Comparison of ENCODE assay signal across 8 cellular contexts in the genomic region with DNA sequence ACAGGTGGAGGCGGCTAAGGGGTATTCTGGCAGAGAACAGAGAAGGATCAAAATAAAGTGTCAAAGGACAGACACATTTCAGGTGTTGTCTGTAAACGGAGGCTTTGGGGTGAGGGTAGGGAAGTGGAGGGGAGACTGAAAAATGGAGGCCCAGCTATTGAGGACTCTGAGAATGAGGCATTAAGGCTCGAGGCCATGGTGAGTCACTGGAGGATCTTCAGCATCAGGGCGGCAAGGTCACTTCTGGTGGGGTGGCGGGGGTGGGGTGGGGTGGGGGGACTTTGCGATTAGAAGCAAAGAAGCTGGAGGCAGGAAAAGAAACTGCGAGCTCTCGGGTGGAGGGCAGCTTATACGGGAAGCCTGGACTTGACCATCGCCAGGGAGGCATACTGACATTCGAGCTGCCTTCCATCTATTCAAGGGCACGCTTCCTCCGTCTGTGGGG. TPM values are rescaled to one million over a fixed set of nuclear protein-coding genes. Genes with fewer than 3 reads are reported as not detected.
DNase-seq lines count a peak whose midpoint lies in the region; ATAC-seq, FAIRE-seq and TF ChIP-seq lines count a peak whose summit lies in the region.

No MANE protein-coding gene starts in this region.

- H3K4me3 ChIP-seq in endothelial cell of umbilical vein (replicated peaks in 1 of 3; ENCODE audit: insufficient read depth in 1 of 3, low read depth in 1 of 3, low read length in 3 of 3), result peak overlapping the region; percentile 61 to 76 (median 72)

- peaks cover 29% of the 10 kb centered on the region for H3K4me1 Mint-ChIP-seq in activated CD8-positive, alpha-beta memory T cell treated with anti-CD3 and anti-CD28 coated beads, Interleukin-2, amount 10 ng/mL, durations not matched to agents 7 days and 5 days
- peaks cover 24 to 25% of the 10 kb centered on the region in 2 donors for H3K4me1 Mint-ChIP-seq in natural killer cell treated with Interleukin-12 subunit alpha and Interleukin-12 subunit beta and Interleukin-15 and Interleukin-18, amount 100 ng/mL, for 72 hours (ENCODE audit: low read depth in 2 of 2)

- intact Hi-C loops in endothelial cell of umbilical vein (cut with micrococcal nuclease), result loop anchor here (2.0 to 5.0 kb wide), 3 partner anchors 155 to 290 kb away; a partner anchor contains a TSS

- no peaks in the 10 kb centered on the region for H3K9me1 ChIP-seq in endothelial cell of umbilical vein (replicated peaks; ENCODE audit: control insufficient read depth, extremely low read depth, insufficient read depth, low read length)

- peak overlapping the region; percentile 65 for H3K4me2 ChIP-seq in endothelial cell of umbilical vein (ENCODE audit: insufficient read depth, low read length)

- TF ChIP-seq POLR2A in endothelial cell of umbilical vein (IDR thresholded peaks at IDR 0.05; ENCODE audit: low read depth, low read length), result no peak

- no peaks in the 10 kb centered on the region for H3K9me3 Mint-ChIP-seq in activated CD8-positive, alpha-beta memory T cell treated with anti-CD3 and anti-CD28 coated beads, Interleukin-2, amount 10 ng/mL, durations not matched to agents 7 days and 5 days (ENCODE audit: low read depth)
- H3K9me3 Mint-ChIP-seq in natural killer cell treated with Interleukin-12 subunit alpha and Interleukin-12 subunit beta and Interleukin-15 and Interleukin-18, amount 100 ng/mL, for 72 hours, result no peaks in the 10 kb centered on the region

- peak overlapping the region; percentile 75 for H3K4me3 Mint-ChIP-seq in activated CD8-positive, alpha-beta memory T cell treated with anti-CD3 and anti-CD28 coated beads, Interleukin-2, amount 10 ng/mL, durations not matched to agents 7 days and 5 days
- peak overlapping the region; percentile 82 for H3K4me3 Mint-ChIP-seq in natural killer cell treated with Interleukin-12 subunit alpha and Interleukin-12 subunit beta and Interleukin-15 and Interleukin-18, amount 100 ng/mL, for 72 hours

- no peak for TF ChIP-seq CTCF in endothelial cell of umbilical vein (IDR thresholded peaks at IDR 0.05; ENCODE audit: extremely low read depth in 1 of 2, insufficient read depth in 1 of 2, low read depth in 1 of 2, low read length in 2 of 2)

- POLR2A ChIA-PET in endothelial cell of umbilical vein (lab: Charles Lee), result no interaction called here

- peaks cover 6% of the 10 kb centered on the region for H3K4me1 ChIP-seq in endothelial cell of umbilical vein (ENCODE audit: control insufficient read depth, extremely low read depth, insufficient read depth, low read length)

- BruUV-seq in endothelial cell of umbilical vein (replicated peaks; lab: Mats Ljungman, UMichigan), result no TSS peak

- no peaks in the 10 kb centered on the region for H3K27me3 ChIP-seq in endothelial cell of umbilical vein (ENCODE audit: control insufficient read depth in 2 of 2, insufficient read depth in 2 of 2, low read length in 2 of 2)

- H3K9me3 ChIP-seq in endothelial cell of umbilical vein (replicated peaks; ENCODE audit: control insufficient read depth, insufficient read depth, low read length), result no peaks in the 10 kb centered on the region

- H3K79me2 ChIP-seq in endothelial cell of umbilical vein (ENCODE audit: control insufficient read depth, insufficient read depth, low read length), result no peaks in the 10 kb centered on the region

- ATAC-seq in activated CD8-positive, alpha-beta memory T cell treated with anti-CD3 and anti-CD28 coated beads, Interleukin-2, amount 10 ng/mL, durations not matched to agents 7 days and 5 days, result no peak
- no peak for ATAC-seq in natural killer cell treated with Interleukin-12 subunit alpha and Interleukin-12 subunit beta and Interleukin-15 and Interleukin-18, amount 100 ng/mL, for 72 hours
- ATAC-seq in HG02981 (IDR thresholded peaks at IDR 0.05; ENCODE audit: unreplicated experiment), result no peak

- DNase-seq in activated CD8-positive, alpha-beta memory T cell treated with anti-CD3 and anti-CD28 coated beads, Interleukin-2, amount 10 ng/mL, durations not matched to agents 7 days and 5 days, result peak; percentile 43
- no peak for DNase-seq in activated CD8-positive, alpha-beta memory T cell treated with anti-CD3 and anti-CD28 coated beads for 24 hours
- DNase-seq in SW480 (ENCODE audit: low spot score) (peak; percentile 17), endothelial cell of umbilical vein (ENCODE audit: low read depth, low spot score) (no peak), NCI-H774 (lab: John Stamatoyannopoulos, UW) (no peak), NCI-H2227 (lab: John Stamatoyannopoulos, UW; ENCODE audit: unreplicated experiment) (no peak)
- DNase-seq in natural killer cell treated with Interleukin-12 subunit alpha and Interleukin-12 subunit beta and Interleukin-15 and Interleukin-18, amount 100 ng/mL, for 72 hours (ENCODE audit: low spot score), result no peak

- no peaks in the 10 kb centered on the region for H4K20me1 ChIP-seq in endothelial cell of umbilical vein (replicated peaks; ENCODE audit: control insufficient read depth, extremely low read depth, insufficient read depth, low read length)

- dilution Hi-C loops in endothelial cell of umbilical vein (cut with MboI; ENCODE audit: extremely low pct_ligation_motif_present, low sequenced_read_pairs), result no loop called here

- peaks cover 2% of the 10 kb centered on the region for H3K36me3 Mint-ChIP-seq in activated CD8-positive, alpha-beta memory T cell treated with anti-CD3 and anti-CD28 coated beads, Interleukin-2, amount 10 ng/mL, durations not matched to agents 7 days and 5 days
- H3K36me3 Mint-ChIP-seq in natural killer cell treated with Interleukin-12 subunit alpha and Interleukin-12 subunit beta and Interleukin-15 and Interleukin-18, amount 100 ng/mL, for 72 hours, result no peaks in the 10 kb centered on the region

- H3K9ac ChIP-seq in endothelial cell of umbilical vein (replicated peaks; ENCODE audit: extremely low read depth, insufficient read depth, low read length), result peak overlapping the region; percentile 76

- CTCF ChIA-PET in activated CD8-positive, alpha-beta memory T cell treated with anti-CD3 and anti-CD28 coated beads, Interleukin-2, amount 10 ng/mL, durations not matched to agents 7 days and 5 days (lab: Charles Lee), result interaction anchor here (0.7 to 2.3 kb wide), 6 partner anchors 10 to 89 kb away, joined by 3 to 10 read pairs (median 4); no protein-coding TSS in a partner anchor
- CTCF ChIA-PET in endothelial cell of umbilical vein (lab: Charles Lee), result interaction anchor here (0.8 to 1.8 kb wide), 8 partner anchors 10 to 252 kb away, joined by 3 to 9 read pairs (median 4); no protein-coding TSS in a partner anchor

- peak overlapping the region; percentile 43 for H3K27ac ChIP-seq in endothelial cell of umbilical vein (ENCODE audit: insufficient read depth, low read depth, low read length)

- no peaks in the 10 kb centered on the region for H3K27me3 Mint-ChIP-seq in activated CD8-positive, alpha-beta memory T cell treated with anti-CD3 and anti-CD28 coated beads, Interleukin-2, amount 10 ng/mL, durations not matched to agents 7 days and 5 days
- H3K27me3 Mint-ChIP-seq in natural killer cell treated with Interleukin-12 subunit alpha and Interleukin-12 subunit beta and Interleukin-15 and Interleukin-18, amount 100 ng/mL, for 72 hours, result peaks cover 0 to 5% of the 10 kb centered on the region in 2 donors

- no peak for FAIRE-seq in endothelial cell of umbilical vein (lab: Jason Lieb, UNC)

- H2AFZ ChIP-seq in endothelial cell of umbilical vein (ENCODE audit: low read depth, low read length), result peak overlapping the region; percentile 94

- no peaks in the 10 kb centered on the region for H3K36me3 ChIP-seq in endothelial cell of umbilical vein (ENCODE audit: control insufficient read depth in 2 of 2, extremely low read depth in 1 of 2, insufficient read depth in 2 of 2, low read length in 2 of 2)

- peak overlapping the region; percentile 88 for H3K27ac Mint-ChIP-seq in activated CD8-positive, alpha-beta memory T cell treated with anti-CD3 and anti-CD28 coated beads, Interleukin-2, amount 10 ng/mL, durations not matched to agents 7 days and 5 days
- peak overlapping the region; percentile 80 to 96 for H3K27ac Mint-ChIP-seq in natural killer cell treated with Interleukin-12 subunit alpha and Interleukin-12 subunit beta and Interleukin-15 and Interleukin-18, amount 100 ng/mL, for 72 hours

TF ChIP-seq in endothelial cell of umbilical vein, 7 proteins besides CTCF, POLR2A, EP300 and RAD21:
- TF ChIP-seq, protein P1, sequence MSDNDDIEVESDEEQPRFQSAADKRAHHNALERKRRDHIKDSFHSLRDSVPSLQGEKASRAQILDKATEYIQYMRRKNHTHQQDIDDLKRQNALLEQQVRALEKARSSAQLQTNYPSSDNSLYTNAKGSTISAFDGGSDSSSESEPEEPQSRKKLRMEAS (IDR thresholded peaks at IDR 0.05; ENCODE audit: insufficient read depth, insufficient read length), result no peak
- TF ChIP-seq JUN (IDR thresholded peaks at IDR 0.05; ENCODE audit: borderline replicate concordance, insufficient read depth, insufficient read length, low read depth) (no peak), MYC (IDR thresholded peaks at IDR 0.05; ENCODE audit: low read depth, low read length) (no peak), FOS (IDR thresholded peaks at IDR 0.05; ENCODE audit: borderline replicate concordance, insufficient read depth, low read length) (no peak), GATA2 (IDR thresholded peaks at IDR 0.05; ENCODE audit: insufficient read depth, insufficient read length, low read depth, low read length) (no peak), EZH2 (IDR thresholded peaks at IDR 0.05; ENCODE audit: borderline replicate concordance, low read depth, low read length, severe bottlenecking) (no peak), POLR2AphosphoS5 (IDR thresholded peaks at IDR 0.05; ENCODE audit: insufficient read depth, low read depth, low read length) (no peak)

RNA-seq across cellular contexts. Expression of a gene that starts 58.4 kb away (rescaled TPM):
- total RNA-seq in activated CD8-positive, alpha-beta memory T cell treated with anti-CD3 and anti-CD28 coated beads, Interleukin-2, amount 10 ng/mL, durations not matched to agents 7 days and 5 days, result 10 to 100 TPM; 41.7 to 45.7 TPM
- total RNA-seq in endothelial cell of umbilical vein, result 26.0 and 29.8 TPM in 2 replicates
- 23.7 and 25.0 TPM in 2 replicates for polyA plus RNA-seq in endothelial cell of umbilical vein
- polyA plus RNA-seq in endothelial cell of umbilical vein (2011; cell fraction: cytosol; rRNA removed), result 26.2 and 27.4 TPM in 2 replicates
- 14.7 and 16.2 TPM in 2 replicates for polyA plus RNA-seq in endothelial cell of umbilical vein (2011; cell fraction: nucleus; rRNA removed)
- 25.5 and 35.1 TPM in 2 replicates for polyA plus RNA-seq in endothelial cell of umbilical vein (2012)
- 30.7 and 31.6 TPM in 2 replicates for polyA minus RNA-seq in endothelial cell of umbilical vein
- polyA minus RNA-seq in endothelial cell of umbilical vein (2011; cell fraction: cytosol; rRNA and poly(A)+ RNA removed), result 20.4 TPM
- 42.5 and 57.9 TPM in 2 replicates for polyA minus RNA-seq in endothelial cell of umbilical vein (2011; cell fraction: nucleus; rRNA and poly(A)+ RNA removed)
- 10 to 100 TPM; 33.8 to 40.8 TPM for total RNA-seq in natural killer cell treated with Interleukin-12 subunit alpha and Interleukin-12 subunit beta and Interleukin-15 and Interleukin-18, amount 100 ng/mL, for 72 hours

Comparison
In these comparisons a context has a peak if more than half of its experiments do, and no peak if none do; other contexts are left out.
1. DNase-seq: peak in activated CD8-positive, alpha-beta memory T cell treated with anti-CD3 and anti-CD28 coated beads, Interleukin-2, amount 10 ng/mL, durations not matched to agents 7 days and 5 days (single experiment) and SW480 (single experiment); none in activated CD8-positive, alpha-beta memory T cell treated with anti-CD3 and anti-CD28 coated beads for 24 hours (single experiment), endothelial cell of umbilical vein (single experiment), natural killer cell treated with Interleukin-12 subunit alpha and Interleukin-12 subunit beta and Interleukin-15 and Interleukin-18, amount 100 ng/mL, for 72 hours (single experiment), NCI-H774 (single experiment) and NCI-H2227 (single experiment).